In genomic region chr5:160438316-160439204, GRCh38 we compare ENCODE assay signal across 1 cellular context.
TF ChIP-seq lines count a peak whose summit lies in the region.

No MANE protein-coding gene starts in this region.

TF ChIP-seq in GM12878, 131 proteins besides CTCF, POLR2A, EP300 and RAD21 (continued from another document and continues in another):
- TF ChIP-seq, protein P1, sequence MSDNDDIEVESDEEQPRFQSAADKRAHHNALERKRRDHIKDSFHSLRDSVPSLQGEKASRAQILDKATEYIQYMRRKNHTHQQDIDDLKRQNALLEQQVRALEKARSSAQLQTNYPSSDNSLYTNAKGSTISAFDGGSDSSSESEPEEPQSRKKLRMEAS (IDR thresholded peaks at IDR 0.05; ENCODE audit: low read depth, low read length), result no peak
- TF ChIP-seq EZH2 (IDR thresholded peaks at IDR 0.05; ENCODE audit: borderline replicate concordance, control insufficient read depth, low read depth, low read length) (no peak), YY1 (IDR thresholded peaks at IDR 0.05; ENCODE audit: low read depth, low read length) (peak; percentile 40; the same call in 1 of the 2 replicates), ATF7 (IDR thresholded peaks at IDR 0.05; ENCODE audit: low read depth) (peak; percentile 15), SMAD1 (IDR thresholded peaks at IDR 0.05; ENCODE audit: low read depth, partially characterized antibody) (peak; percentile 15), SUZ12 (IDR thresholded peaks at IDR 0.05; ENCODE audit: unreplicated experiment) (no peak), ESRRA (IDR thresholded peaks at IDR 0.05; ENCODE audit: low read length) (no peak), NR2C1 (IDR thresholded peaks at IDR 0.05) (no peak), SUPT20H (IDR thresholded peaks at IDR 0.05; ENCODE audit: borderline replicate concordance, control insufficient read depth, low read depth, low read length) (no peak), HCFC1 (IDR thresholded peaks at IDR 0.05; ENCODE audit: low read length) (no peak), SMC3 (IDR thresholded peaks at IDR 0.05; ENCODE audit: borderline replicate concordance, low read length) (peak; percentile 83), KAT2A (conservative IDR thresholded peaks at IDR 0.05; ENCODE audit: control insufficient read depth, low read depth, low read length) (no peak), SIX5 (IDR thresholded peaks at IDR 0.05; ENCODE audit: low read depth, low read length, severe bottlenecking) (no peak), PBX3 (IDR thresholded peaks at IDR 0.05; ENCODE audit: insufficient replicate concordance, low read depth, low read length) (no peak), NR2F1 (conservative IDR thresholded peaks at IDR 0.05) (no peak), TBL1XR1 (IDR thresholded peaks at IDR 0.05; ENCODE audit: low read depth, low read length) (0 out of 2 replicates have a peak, but pooled peaks have one; percentile 30), SMARCA5 (IDR thresholded peaks at IDR 0.05) (peak; percentile 70; the same call in 1 of the 2 replicates), ZBTB33 (IDR thresholded peaks at IDR 0.05) (no peak), HDAC2 (IDR thresholded peaks at IDR 0.05) (no peak), MXI1 (IDR thresholded peaks at IDR 0.05; ENCODE audit: low read depth, low read length) (no peak), NFYA (IDR thresholded peaks at IDR 0.05; ENCODE audit: borderline replicate concordance, low read depth, low read length) (no peak), BHLHE40 (IDR thresholded peaks at IDR 0.05; ENCODE audit: borderline replicate concordance in 1 of 2, low read depth in 2 of 2, low read length in 1 of 2) (0 out of 4 replicates have a peak, but pooled peaks have one; percentile 3 to 45), RFX5 (IDR thresholded peaks at IDR 0.05; ENCODE audit: low read depth, low read length) (no peak), CREM (IDR thresholded peaks at IDR 0.05; ENCODE audit: low read depth) (no peak), ZZZ3 (IDR thresholded peaks at IDR 0.05; ENCODE audit: control insufficient read depth, insufficient read length, low read depth) (no peak), FOXM1 (IDR thresholded peaks at IDR 0.05; ENCODE audit: low read depth, low read length) (peak; percentile 62; the same call in 1 of the 2 replicates), ZNF592 (IDR thresholded peaks at IDR 0.05) (no peak), RELA (IDR thresholded peaks at IDR 0.05; ENCODE audit: borderline replicate concordance, partially characterized antibody) (no peak), MYB (IDR thresholded peaks at IDR 0.05; ENCODE audit: borderline replicate concordance, low read depth, low read length) (no peak), POLR2AphosphoS5 (IDR thresholded peaks at IDR 0.05; ENCODE audit: low read length) (0 out of 2 replicates have a peak, but pooled peaks have one; percentile 33), POU2F2 (IDR thresholded peaks at IDR 0.05; ENCODE audit: borderline replicate concordance, low read depth, low read length) (0 out of 3 replicates have a peak, but pooled peaks have one; percentile 18), ZSCAN29 (IDR thresholded peaks at IDR 0.05) (no peak), TCF7 (IDR thresholded peaks at IDR 0.05; ENCODE audit: borderline replicate concordance) (no peak)
- TF ChIP-seq, protein P2, sequence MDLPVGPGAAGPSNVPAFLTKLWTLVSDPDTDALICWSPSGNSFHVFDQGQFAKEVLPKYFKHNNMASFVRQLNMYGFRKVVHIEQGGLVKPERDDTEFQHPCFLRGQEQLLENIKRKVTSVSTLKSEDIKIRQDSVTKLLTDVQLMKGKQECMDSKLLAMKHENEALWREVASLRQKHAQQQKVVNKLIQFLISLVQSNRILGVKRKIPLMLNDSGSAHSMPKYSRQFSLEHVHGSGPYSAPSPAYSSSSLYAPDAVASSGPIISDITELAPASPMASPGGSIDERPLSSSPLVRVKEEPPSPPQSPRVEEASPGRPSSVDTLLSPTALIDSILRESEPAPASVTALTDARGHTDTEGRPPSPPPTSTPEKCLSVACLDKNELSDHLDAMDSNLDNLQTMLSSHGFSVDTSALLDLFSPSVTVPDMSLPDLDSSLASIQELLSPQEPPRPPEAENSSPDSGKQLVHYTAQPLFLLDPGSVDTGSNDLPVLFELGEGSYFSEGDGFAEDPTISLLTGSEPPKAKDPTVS (IDR thresholded peaks at IDR 0.05; ENCODE audit: low read depth, low read length), result no peak
- TF ChIP-seq, protein P3, sequence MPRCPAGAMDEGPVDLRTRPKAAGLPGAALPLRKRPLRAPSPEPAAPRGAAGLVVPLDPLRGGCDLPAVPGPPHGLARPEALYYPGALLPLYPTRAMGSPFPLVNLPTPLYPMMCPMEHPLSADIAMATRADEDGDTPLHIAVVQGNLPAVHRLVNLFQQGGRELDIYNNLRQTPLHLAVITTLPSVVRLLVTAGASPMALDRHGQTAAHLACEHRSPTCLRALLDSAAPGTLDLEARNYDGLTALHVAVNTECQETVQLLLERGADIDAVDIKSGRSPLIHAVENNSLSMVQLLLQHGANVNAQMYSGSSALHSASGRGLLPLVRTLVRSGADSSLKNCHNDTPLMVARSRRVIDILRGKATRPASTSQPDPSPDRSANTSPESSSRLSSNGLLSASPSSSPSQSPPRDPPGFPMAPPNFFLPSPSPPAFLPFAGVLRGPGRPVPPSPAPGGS (IDR thresholded peaks at IDR 0.05; ENCODE audit: borderline replicate concordance, insufficient read depth, low read depth, low read length, poor library complexity, severe bottlenecking), result no peak
- TF ChIP-seq, protein P4, sequence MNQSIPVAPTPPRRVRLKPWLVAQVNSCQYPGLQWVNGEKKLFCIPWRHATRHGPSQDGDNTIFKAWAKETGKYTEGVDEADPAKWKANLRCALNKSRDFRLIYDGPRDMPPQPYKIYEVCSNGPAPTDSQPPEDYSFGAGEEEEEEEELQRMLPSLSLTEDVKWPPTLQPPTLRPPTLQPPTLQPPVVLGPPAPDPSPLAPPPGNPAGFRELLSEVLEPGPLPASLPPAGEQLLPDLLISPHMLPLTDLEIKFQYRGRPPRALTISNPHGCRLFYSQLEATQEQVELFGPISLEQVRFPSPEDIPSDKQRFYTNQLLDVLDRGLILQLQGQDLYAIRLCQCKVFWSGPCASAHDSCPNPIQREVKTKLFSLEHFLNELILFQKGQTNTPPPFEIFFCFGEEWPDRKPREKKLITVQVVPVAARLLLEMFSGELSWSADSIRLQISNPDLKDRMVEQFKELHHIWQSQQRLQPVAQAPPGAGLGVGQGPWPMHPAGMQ (IDR thresholded peaks at IDR 0.05; ENCODE audit: borderline replicate concordance), result no peak
- TF ChIP-seq, protein P5, sequence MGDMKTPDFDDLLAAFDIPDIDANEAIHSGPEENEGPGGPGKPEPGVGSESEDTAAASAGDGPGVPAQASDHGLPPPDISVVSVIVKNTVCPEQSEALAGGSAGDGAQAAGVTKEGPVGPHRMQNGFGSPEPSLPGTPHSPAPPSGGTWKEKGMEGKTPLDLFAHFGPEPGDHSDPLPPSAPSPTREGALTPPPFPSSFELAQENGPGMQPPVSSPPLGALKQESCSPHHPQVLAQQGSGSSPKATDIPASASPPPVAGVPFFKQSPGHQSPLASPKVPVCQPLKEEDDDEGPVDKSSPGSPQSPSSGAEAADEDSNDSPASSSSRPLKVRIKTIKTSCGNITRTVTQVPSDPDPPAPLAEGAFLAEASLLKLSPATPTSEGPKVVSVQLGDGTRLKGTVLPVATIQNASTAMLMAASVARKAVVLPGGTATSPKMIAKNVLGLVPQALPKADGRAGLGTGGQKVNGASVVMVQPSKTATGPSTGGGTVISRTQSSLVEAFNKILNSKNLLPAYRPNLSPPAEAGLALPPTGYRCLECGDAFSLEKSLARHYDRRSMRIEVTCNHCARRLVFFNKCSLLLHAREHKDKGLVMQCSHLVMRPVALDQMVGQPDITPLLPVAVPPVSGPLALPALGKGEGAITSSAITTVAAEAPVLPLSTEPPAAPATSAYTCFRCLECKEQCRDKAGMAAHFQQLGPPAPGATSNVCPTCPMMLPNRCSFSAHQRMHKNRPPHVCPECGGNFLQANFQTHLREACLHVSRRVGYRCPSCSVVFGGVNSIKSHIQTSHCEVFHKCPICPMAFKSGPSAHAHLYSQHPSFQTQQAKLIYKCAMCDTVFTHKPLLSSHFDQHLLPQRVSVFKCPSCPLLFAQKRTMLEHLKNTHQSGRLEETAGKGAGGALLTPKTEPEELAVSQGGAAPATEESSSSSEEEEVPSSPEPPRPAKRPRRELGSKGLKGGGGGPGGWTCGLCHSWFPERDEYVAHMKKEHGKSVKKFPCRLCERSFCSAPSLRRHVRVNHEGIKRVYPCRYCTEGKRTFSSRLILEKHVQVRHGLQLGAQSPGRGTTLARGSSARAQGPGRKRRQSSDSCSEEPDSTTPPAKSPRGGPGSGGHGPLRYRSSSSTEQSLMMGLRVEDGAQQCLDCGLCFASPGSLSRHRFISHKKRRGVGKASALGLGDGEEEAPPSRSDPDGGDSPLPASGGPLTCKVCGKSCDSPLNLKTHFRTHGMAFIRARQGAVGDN (IDR thresholded peaks at IDR 0.05), result no peak; the same call in 1 of the 2 replicates
- TF ChIP-seq, protein P6, sequence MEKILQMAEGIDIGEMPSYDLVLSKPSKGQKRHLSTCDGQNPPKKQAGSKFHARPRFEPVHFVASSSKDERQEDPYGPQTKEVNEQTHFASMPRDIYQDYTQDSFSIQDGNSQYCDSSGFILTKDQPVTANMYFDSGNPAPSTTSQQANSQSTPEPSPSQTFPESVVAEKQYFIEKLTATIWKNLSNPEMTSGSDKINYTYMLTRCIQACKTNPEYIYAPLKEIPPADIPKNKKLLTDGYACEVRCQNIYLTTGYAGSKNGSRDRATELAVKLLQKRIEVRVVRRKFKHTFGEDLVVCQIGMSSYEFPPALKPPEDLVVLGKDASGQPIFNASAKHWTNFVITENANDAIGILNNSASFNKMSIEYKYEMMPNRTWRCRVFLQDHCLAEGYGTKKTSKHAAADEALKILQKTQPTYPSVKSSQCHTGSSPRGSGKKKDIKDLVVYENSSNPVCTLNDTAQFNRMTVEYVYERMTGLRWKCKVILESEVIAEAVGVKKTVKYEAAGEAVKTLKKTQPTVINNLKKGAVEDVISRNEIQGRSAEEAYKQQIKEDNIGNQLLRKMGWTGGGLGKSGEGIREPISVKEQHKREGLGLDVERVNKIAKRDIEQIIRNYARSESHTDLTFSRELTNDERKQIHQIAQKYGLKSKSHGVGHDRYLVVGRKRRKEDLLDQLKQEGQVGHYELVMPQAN (conservative IDR thresholded peaks at IDR 0.05), result no peak
